In the genomic region with DNA sequence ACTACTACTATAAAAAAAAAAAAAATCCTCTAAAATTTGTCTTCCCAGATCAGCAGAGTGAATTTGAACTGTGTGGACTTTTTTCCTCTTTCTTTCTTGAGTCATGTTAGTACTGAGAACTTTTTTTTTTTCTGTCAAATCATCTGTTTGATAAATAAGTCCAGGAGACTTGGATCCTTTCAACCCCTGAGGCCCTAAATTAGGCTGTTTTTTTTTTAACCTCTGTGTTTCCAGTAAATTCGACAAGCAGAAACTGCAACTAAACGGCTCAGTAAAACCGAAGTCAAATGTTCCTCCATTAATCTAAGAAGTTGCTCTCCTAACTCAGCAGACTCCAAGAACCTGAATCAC, we compare ENCODE assay signal across 8 cellular contexts. TPM values are rescaled to one million over a fixed set of nuclear protein-coding genes. Genes with fewer than 3 reads are reported as not detected.
DNase-seq lines count a peak whose midpoint lies in the region; ATAC-seq and TF ChIP-seq lines count a peak whose summit lies in the region.

No MANE protein-coding gene starts in this region.

- peak overlapping the region; percentile 70 for H3K4me3 ChIP-seq in endocrine pancreas (ENCODE audit: control insufficient read depth, insufficient read depth, low read length)
- no peak overlapping the region for H3K4me3 ChIP-seq in neuronal stem cell (ENCODE audit: low read length in 2 of 2)

- no peak overlapping the region for H3K4ac ChIP-seq in neuronal stem cell (ENCODE audit: low read length)

- no peak overlapping the region for H3K4me2 ChIP-seq in neuronal stem cell (ENCODE audit: insufficient read depth, low read length, poor library complexity, severe bottlenecking)

- H3K4me3 Mint-ChIP-seq in CD4-positive, alpha-beta T cell: peak overlapping the region; percentile 54

- H3K36me3 ChIP-seq in endocrine pancreas (ENCODE audit: control insufficient read depth, insufficient read depth, low read length): no peaks in the 10 kb centered on the region
- peaks cover 2 to 13% of the 10 kb centered on the region in 2 donors for H3K36me3 ChIP-seq in neuronal stem cell (replicated peaks in 1 of 2; ENCODE audit: control insufficient read depth in 2 of 2, insufficient read depth in 2 of 2, low read length in 2 of 2)

- POLR2A ChIA-PET in CD4-positive, alpha-beta T cell (lab: Charles Lee): interaction anchor here (0.7 to 2.8 kb wide), 10 partner anchors 8 to 147 kb away, joined by 3 to 32 read pairs (median 6); no protein-coding TSS in a partner anchor

- no peaks in the 10 kb centered on the region for H3K36me3 Mint-ChIP-seq in CD4-positive, alpha-beta T cell (ENCODE audit: low read depth)

- no peaks in the 10 kb centered on the region for H3K27me3 ChIP-seq in CD4-positive, alpha-beta T cell (ENCODE audit: control insufficient read depth, insufficient read depth, low read length)
- H3K27me3 ChIP-seq in endocrine pancreas (ENCODE audit: control insufficient read depth, insufficient read depth, low read length) (no peaks in the 10 kb centered on the region), neuronal stem cell (ENCODE audit: control insufficient read depth in 3 of 3, insufficient read depth in 3 of 3, low read depth in 1 of 3, low read length in 3 of 3) (no peaks in the 10 kb centered on the region)

- H3K79me1 ChIP-seq in neuronal stem cell (ENCODE audit: low read depth, low read length): no peaks in the 10 kb centered on the region

- WGBS in neuronal stem cell (ENCODE audit: extremely low coverage in 2 of 2, insufficient read length in 2 of 2, insufficient replicate concordance in 1 of 2), 2 donors: no CpG with 5 or more reads among the region's 3 CpGs

- H3K27ac Mint-ChIP-seq in CD4-positive, alpha-beta T cell: peak overlapping the region; percentile 64

- CTCF ChIA-PET in CD4-positive, alpha-beta T cell (lab: Charles Lee): interaction anchor here (0.5 kb wide), 1 partner anchor 596 kb away, joined by 3 read pairs; no protein-coding TSS in a partner anchor

- no peak overlapping the region for H2BK15ac ChIP-seq in neuronal stem cell (ENCODE audit: low read length)

- no peak overlapping the region for H2BK5ac ChIP-seq in neuronal stem cell (ENCODE audit: low read length)

- no peaks in the 10 kb centered on the region for H3K9me3 ChIP-seq in CD4-positive, alpha-beta T cell (ENCODE audit: control insufficient read depth, low read length)
- H3K9me3 ChIP-seq in endocrine pancreas (ENCODE audit: control insufficient read depth, low read length) (no peaks in the 10 kb centered on the region), neuronal stem cell (replicated peaks in 1 of 2; ENCODE audit: control insufficient read depth in 2 of 2, insufficient read depth in 1 of 2, low read depth in 1 of 2, low read length in 2 of 2) (no peaks in the 10 kb centered on the region)

- H4K91ac ChIP-seq in neuronal stem cell (ENCODE audit: low read depth, low read length, poor library complexity): no peak overlapping the region

- H4K8ac ChIP-seq in neuronal stem cell (ENCODE audit: low read depth, low read length): no peak overlapping the region

- H3K23ac ChIP-seq in neuronal stem cell (ENCODE audit: low read depth, low read length, poor library complexity): no peak overlapping the region

- H3K4me1 Mint-ChIP-seq in CD4-positive, alpha-beta T cell (ENCODE audit: low read depth): peaks cover 44% of the 10 kb centered on the region

- intact Hi-C loops in CD4-positive, alpha-beta T cell (cut with DNase I, micrococcal nuclease): no loop called here

- no peak overlapping the region for H3K14ac ChIP-seq in neuronal stem cell (ENCODE audit: low read length)

- H3K9me3 Mint-ChIP-seq in CD4-positive, alpha-beta T cell: no peaks in the 10 kb centered on the region

- H2BK12ac ChIP-seq in neuronal stem cell (ENCODE audit: low read length): no peak overlapping the region

- no peak overlapping the region for H2AK5ac ChIP-seq in neuronal stem cell (ENCODE audit: low read depth, low read length)

- H3K27ac ChIP-seq in CD4-positive, alpha-beta T cell (ENCODE audit: low read depth, low read length): no peak overlapping the region
- no peak overlapping the region for H3K27ac ChIP-seq in neuronal stem cell (replicated peaks; ENCODE audit: low read length)

- H3K9ac ChIP-seq in endocrine pancreas (ENCODE audit: control insufficient read depth, insufficient read depth, low read length) (no peak overlapping the region), neuronal stem cell (ENCODE audit: low read depth, low read length, poor library complexity) (no peak overlapping the region)

- H2BK120ac ChIP-seq in neuronal stem cell (ENCODE audit: low read depth, low read length): no peak overlapping the region

- H2AFZ ChIP-seq in neuronal stem cell (ENCODE audit: low read length): peak overlapping the region; percentile 15

- ATAC-seq in CD4-positive, alpha-beta T cell (ENCODE audit: poor library complexity): no peak
- no peak for ATAC-seq in GM19395 (IDR thresholded peaks at IDR 0.05; ENCODE audit: unreplicated experiment)
- no peak for ATAC-seq in HG03108 (IDR thresholded peaks at IDR 0.05; ENCODE audit: unreplicated experiment)

- H3K4me1 ChIP-seq in endocrine pancreas (ENCODE audit: control insufficient read depth, insufficient read depth, low read length) (no peaks in the 10 kb centered on the region), neuronal stem cell (ENCODE audit: control insufficient read depth in 2 of 2, insufficient read depth in 1 of 2, low read depth in 1 of 2, low read length in 2 of 2) (peaks cover 19 to 30% of the 10 kb centered on the region in 2 donors)

- H3K27me3 Mint-ChIP-seq in CD4-positive, alpha-beta T cell: no peaks in the 10 kb centered on the region

- no peak for TF ChIP-seq CTCF in CD4-positive, alpha-beta T cell (IDR thresholded peaks at IDR 0.05)

- no peak for DNase-seq in CD4-positive, alpha-beta T cell
- DNase-seq in OCI-M1 (lab: John Stamatoyannopoulos, UW) (peak; percentile 89), neuronal stem cell (ENCODE audit: low spot score) (no peak), NCI-H2196 (lab: John Stamatoyannopoulos, UW; ENCODE audit: unreplicated experiment) (no peak), HK-2 (ENCODE audit: unreplicated experiment) (no peak)

- H3K18ac ChIP-seq in neuronal stem cell (ENCODE audit: low read length): no peak overlapping the region

RNA-seq across cellular contexts. Expression of gene MAP3K8, which starts 2.7 kb away (rescaled TPM):
- total RNA-seq in CD4-positive, alpha-beta T cell: 10 to 100 TPM; 27.3 to 28.9 TPM
- 3.4 TPM for polyA plus RNA-seq in neuronal stem cell (2013, experiment 1 of 2)
- 3.5 TPM for polyA plus RNA-seq in neuronal stem cell (2013, experiment 2 of 2)
